ENCODE assay signal across 30 cellular contexts in the genomic region with DNA sequence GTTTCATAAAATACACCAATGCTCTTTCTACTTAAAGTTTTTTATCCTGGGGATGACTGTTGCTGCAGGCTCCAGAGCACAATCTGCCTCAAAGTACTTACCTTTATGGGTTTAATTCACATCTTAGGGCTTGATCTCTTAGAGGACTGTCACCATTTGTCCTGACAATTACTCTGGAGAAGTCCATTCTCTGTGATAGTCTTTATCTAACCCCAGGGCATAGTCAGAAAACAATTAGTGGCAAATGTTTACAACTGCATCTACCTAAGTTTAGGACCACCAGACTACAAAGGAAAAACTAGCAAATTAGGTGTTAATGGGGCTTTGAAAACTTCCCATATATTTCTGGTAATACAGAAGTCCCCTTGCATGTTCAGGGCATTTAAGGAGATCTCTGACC.
"Had no signal": no experiment of that assay in that cellular context is flagged by ENCODE, and none has a peak within 500 bp of the region (broad histone marks: within the 10 kb centered on the region; RNA-seq: fewer than 3 reads in every experiment).

No MANE protein-coding gene starts in this region.

- H3K27me3 ChIP-seq: MG63, SJCRH30 had no signal

- H3K4me1 ChIP-seq: SJCRH30 had no signal

- FAIRE-seq: RCC 7860 had no signal

- H3K36me3 ChIP-seq: MG63, SJCRH30 had no signal

- H2AFZ ChIP-seq: PC-9 had no signal

- H3K27ac ChIP-seq: PC-9, RWPE1, SJCRH30, SK-N-MC had no signal

- H3K4me2 ChIP-seq: PC-9 had no signal

- H3K4me3 ChIP-seq: MG63, PC-9, SJCRH30, SK-N-MC had no signal

- ATAC-seq: Panc1, Right ventricle myocardium inferior had no signal

- H3K9me3 ChIP-seq: MG63, SJCRH30 had no signal

- DNase-seq: MG63, NCI-H1048, NCI-H1092 treated with DMSO at 0.1 percent for 48 hours, NCI-H1105 treated with DMSO at 0.1 percent for 48 hours, NCI-H1417, NCI-H1436, NCI-H146, NCI-H1694, NCI-H187, NCI-H1930, NCI-H2029 treated with DMSO at 0.1 percent for 48 hours, NCI-H2081 treated with DMSO at 0.1 percent for 48 hours, NCI-H2107, NCI-H2171, NCI-H446 treated with DMSO at 0.1 percent for 48 hours, NCI-H510A, NCI-H524, NCI-H526, NCI-H69, NCI-H748 treated with DMSO at 0.1 percent for 48 hours, NCI-H82, PC-9, SHP77, SIG-M5, SJCRH30 had no signal
